ENCODE assay signal across 8 cellular contexts in genomic region chr17:74213897-74214386, GRCh38. TPM values are rescaled to one million over a fixed set of nuclear protein-coding genes. Genes with fewer than 3 reads are reported as not detected.
DNase-seq lines count a peak whose midpoint lies in the region; ATAC-seq and TF ChIP-seq lines count a peak whose summit lies in the region.

No MANE protein-coding gene starts in this region.

- H3K4me1 Mint-ChIP-seq in T-cell, result peaks cover 43 to 64% (median 53%) of the 10 kb centered on the region in 3 donors

- peaks cover 20% of the 10 kb centered on the region for H3K36me3 Mint-ChIP-seq in T-cell

- POLR2A ChIA-PET in T-cell (lab: Charles Lee), result no interaction called here

- no peaks in the 10 kb centered on the region for H3K9me3 Mint-ChIP-seq in T-cell

- H3K4me3 Mint-ChIP-seq in T-cell, result peak overlapping the region; percentile 80 to 95 (median 92)

- peak overlapping the region; percentile 67 for H3K4me3 ChIP-seq in fibroblast of the aortic adventitia (ENCODE audit: low read depth, low read length)

- CTCF ChIA-PET in T-cell (lab: Charles Lee), result interaction anchor here (0.6 to 1.6 kb wide), 3 partner anchors 10 to 138 kb away, joined by 5 to 12 read pairs (median 6); partner anchors contain the start of gene RPL38 (in 1 of the 2)

- ATAC-seq in T-cell (replicated peaks in 1 of 4), result no peak
- ATAC-seq in GM18867 (IDR thresholded peaks at IDR 0.05; ENCODE audit: unreplicated experiment), result no peak
- ATAC-seq in GM18868 (IDR thresholded peaks at IDR 0.05; ENCODE audit: unreplicated experiment), result no peak

- peak overlapping the region in 1 of 2 donors; percentile 64 for H3K27ac Mint-ChIP-seq in T-cell

- peak; percentile 67 for DNase-seq in NCI-H82 (lab: John Stamatoyannopoulos, UW)
- no peak for DNase-seq in NCI-H82 treated with DMSO at 0.1 percent for 48 hours (lab: John Stamatoyannopoulos, UW; ENCODE audit: unreplicated experiment)
- peak in 2 of 34 experiments; percentile 11 to 19 for DNase-seq in T-cell
- no peak for DNase-seq in fibroblast of the aortic adventitia (ENCODE audit: low read depth)
- peak; percentile 87 for DNase-seq in posterior vena cava (ENCODE audit: low spot score)
- DNase-seq in SHP77 (lab: John Stamatoyannopoulos, UW), result no peak

- no peak for TF ChIP-seq CTCF in fibroblast of the aortic adventitia (IDR thresholded peaks at IDR 0.05; ENCODE audit: insufficient read depth, low read length)

- intact Hi-C loops in posterior vena cava (cut with DNase I), result loop anchor here in 1 of 2 donors (10.0 kb wide), 1 partner anchor 241 kb away; no protein-coding TSS in a partner anchor

- no peaks in the 10 kb centered on the region for H3K27me3 Mint-ChIP-seq in T-cell

RNA-seq across cellular contexts. Expression of gene TTYH2, which starts 0.6 kb away (rescaled TPM):
- total RNA-seq in T-cell (10 to 100 TPM; 10.0 to 21.7 (median 16.0) TPM), fibroblast of the aortic adventitia (ENCODE audit: low replicate concordance) (0.54 and 2.4 TPM in 2 replicates), posterior vena cava (1 to 10 TPM; 3.2 to 5.5 TPM)

RNA-seq across cellular contexts. Expression of gene RPL38, which starts 10.5 kb away (rescaled TPM):
- total RNA-seq in T-cell (1,000 to 10,000 TPM; 1,569 to 1,786 (median 1,717) TPM), fibroblast of the aortic adventitia (ENCODE audit: low replicate concordance) (268 and 400 TPM in 2 replicates), posterior vena cava (100 to 1,000 TPM; 560 to 702 TPM)

Comparison
In these comparisons a context has a peak if more than half of its experiments do, and no peak if none do; other contexts are left out.
1. DNase-seq: peak in NCI-H82 (single experiment) and posterior vena cava (single experiment); none in NCI-H82 treated with DMSO at 0.1 percent for 48 hours (single experiment), fibroblast of the aortic adventitia (single experiment) and SHP77 (0 of 2).